ENCODE assay signal across 8 cellular contexts in genomic region chr6:138107078-138107751, GRCh38. TPM values are rescaled to one million over a fixed set of nuclear protein-coding genes. Genes with fewer than 3 reads are reported as not detected.
DNase-seq lines count a peak whose midpoint lies in the region; ATAC-seq and TF ChIP-seq lines count a peak whose summit lies in the region.

TSS of gene PERP (minus strand) at chr6:138107419. CDS start at chr6:138107340, 79 bp downstream.

- no peak for TF ChIP-seq RAD21 in liver (IDR thresholded peaks at IDR 0.05)

- TF ChIP-seq CTCF in liver (IDR thresholded peaks at IDR 0.05; ENCODE audit: low read depth, low read length, missing input control), result no peak

- H3K9me3 ChIP-seq in liver (ENCODE audit: control insufficient read depth in 4 of 4, low read length in 3 of 4), result no peaks in the 10 kb centered on the region

- H3K9ac ChIP-seq in liver (ENCODE audit: low read depth in 1 of 2, low read length in 2 of 2), result peak within 1 kb of the TSS; percentile 84 to 98

- H3K36me3 ChIP-seq in liver (ENCODE audit: control insufficient read depth in 4 of 4, insufficient read depth in 3 of 4, low read depth in 1 of 4, low read length in 3 of 4), result no peaks in the 10 kb centered on the region

- ATAC-seq in GM21786 (IDR thresholded peaks at IDR 0.05; ENCODE audit: unreplicated experiment), result peak; percentile 64

- under 1% methylated on average over 83 of the region's 83 CpGs for WGBS in liver

- H3K27me3 ChIP-seq in liver (ENCODE audit: control insufficient read depth in 4 of 4, insufficient read depth in 4 of 4, low read length in 3 of 4), result no peaks in the 10 kb centered on the region

- peak within 1 kb of the TSS; percentile 95 for H3K27ac ChIP-seq in liver (ENCODE audit: low read depth in 1 of 2, low read length in 2 of 2)

- H3K4me1 ChIP-seq in liver (ENCODE audit: control insufficient read depth in 4 of 4, insufficient read depth in 4 of 4, low read length in 3 of 4), result peaks cover 0 to 24% (median 10%) of the 10 kb centered on the region in 4 donors

- H3K4me3 ChIP-seq in liver (ENCODE audit: low read depth in 1 of 3, low read length in 3 of 3), result peak within 1 kb of the TSS; percentile 67 to 79 (median 75)

- DNase-seq in DMS53 treated with DMSO at 0.1 percent for 48 hours (lab: John Stamatoyannopoulos, UW; ENCODE audit: unreplicated experiment) (peak; percentile 46), NCI-H1092 (lab: John Stamatoyannopoulos, UW) (peak; percentile 18), dermis blood vessel endothelial cell (peak; percentile 55), UCSD-AML1 (lab: John Stamatoyannopoulos, UW; ENCODE audit: unreplicated experiment) (no peak)
- DNase-seq in activated CD4-positive, alpha-beta T cell treated with anti-CD3 and anti-CD28 coated beads, Interleukin-2, amount 50 U/mL, for 1 hour, result peak; percentile 76
- peak; percentile 72 for DNase-seq in stimulated activated CD4-positive, alpha-beta T cell treated with anti-CD3 and anti-CD28 coated beads, Interleukin-4, amount 100 ng/mL, for 24 hours

TF ChIP-seq in liver, 16 proteins besides CTCF, POLR2A, EP300 and RAD21:
- TF ChIP-seq FOXA1 (IDR thresholded peaks at IDR 0.05) (no peak), EGR1 (IDR thresholded peaks at IDR 0.05; ENCODE audit: low read depth in 2 of 2) (no peak), YY1 (IDR thresholded peaks at IDR 0.05) (peak; percentile 16), HNF4A (conservative IDR thresholded peaks at IDR 0.05) (no peak)
- TF ChIP-seq, protein P1, sequence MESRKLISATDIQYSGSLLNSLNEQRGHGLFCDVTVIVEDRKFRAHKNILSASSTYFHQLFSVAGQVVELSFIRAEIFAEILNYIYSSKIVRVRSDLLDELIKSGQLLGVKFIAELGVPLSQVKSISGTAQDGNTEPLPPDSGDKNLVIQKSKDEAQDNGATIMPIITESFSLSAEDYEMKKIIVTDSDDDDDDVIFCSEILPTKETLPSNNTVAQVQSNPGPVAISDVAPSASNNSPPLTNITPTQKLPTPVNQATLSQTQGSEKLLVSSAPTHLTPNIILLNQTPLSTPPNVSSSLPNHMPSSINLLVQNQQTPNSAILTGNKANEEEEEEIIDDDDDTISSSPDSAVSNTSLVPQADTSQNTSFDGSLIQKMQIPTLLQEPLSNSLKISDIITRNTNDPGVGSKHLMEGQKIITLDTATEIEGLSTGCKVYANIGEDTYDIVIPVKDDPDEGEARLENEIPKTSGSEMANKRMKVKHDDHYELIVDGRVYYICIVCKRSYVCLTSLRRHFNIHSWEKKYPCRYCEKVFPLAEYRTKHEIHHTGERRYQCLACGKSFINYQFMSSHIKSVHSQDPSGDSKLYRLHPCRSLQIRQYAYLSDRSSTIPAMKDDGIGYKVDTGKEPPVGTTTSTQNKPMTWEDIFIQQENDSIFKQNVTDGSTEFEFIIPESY (IDR thresholded peaks at IDR 0.05), result no peak

RNA-seq across cellular contexts. Expression of gene PERP, which starts in this region (rescaled TPM):
- 18.5 and 24.8 TPM in 2 replicates for total RNA-seq in dermis blood vessel endothelial cell
- total RNA-seq in liver, result 10 to 100 TPM; 14.7 to 23.8 TPM
- polyA plus RNA-seq in liver, result 10 to 100 TPM; 36.8 to 57.8 TPM
